19 cellular contexts compared by ENCODE assay signal in genomic region chrX:79147477-79147876, GRCh38. TPM values are rescaled to one million over a fixed set of nuclear protein-coding genes. Genes with fewer than 3 reads are reported as not detected.
DNase-seq lines count a peak whose midpoint lies in the region; ATAC-seq and TF ChIP-seq lines count a peak whose summit lies in the region.
"Had no signal": no experiment of that assay in that cellular context is flagged by ENCODE, and none has a peak within 500 bp of the region (broad histone marks: within the 10 kb centered on the region; RNA-seq: fewer than 3 reads in every experiment).

No MANE protein-coding gene starts in this region.

- peaks cover 23% of the 10 kb centered on the region for H3K4me1 Mint-ChIP-seq in activated CD8-positive, alpha-beta T cell treated with anti-CD3 and anti-CD28 coated beads for 36 hours (ENCODE audit: low read depth)
- H3K4me1 Mint-ChIP-seq in natural killer cell treated with Interleukin-12 subunit alpha and Interleukin-12 subunit beta and Interleukin-15 and Interleukin-18, amount 100 ng/mL, for 72 hours (ENCODE audit: low read depth in 2 of 2): peaks cover 37 to 46% of the 10 kb centered on the region in 2 donors
- H3K4me1 Mint-ChIP-seq: H9 had no signal

- H3K27ac ChIP-seq in right cardiac atrium (ENCODE audit: low read length): no peak overlapping the region
- H3K27ac ChIP-seq: 22Rv1, psoas muscle, tibial artery had no signal

- peak; percentile 50 to 57 for ATAC-seq in activated CD4-positive, CD25-positive, alpha-beta regulatory T cell treated with anti-CD3 and anti-CD28 coated beads, Interleukin-2, amount 50 U/mL, for 24 hours
- peak; percentile 34 for ATAC-seq in HG02759 (IDR thresholded peaks at IDR 0.05; ENCODE audit: unreplicated experiment)
- ATAC-seq in activated CD8-positive, alpha-beta T cell treated with anti-CD3 and anti-CD28 coated beads for 36 hours: peak; percentile 48
- peak; percentile 69 to 71 for ATAC-seq in natural killer cell treated with Interleukin-12 subunit alpha and Interleukin-12 subunit beta and Interleukin-15 and Interleukin-18, amount 100 ng/mL, for 72 hours
- ATAC-seq in right cardiac atrium: no peak
- no peak for ATAC-seq in HG03571 (IDR thresholded peaks at IDR 0.05; ENCODE audit: unreplicated experiment)
- ATAC-seq: K562, left colon, psoas muscle had no signal

- H3K27me3 Mint-ChIP-seq in activated CD8-positive, alpha-beta T cell treated with anti-CD3 and anti-CD28 coated beads for 36 hours: no peaks in the 10 kb centered on the region
- peaks cover 0 to 2% of the 10 kb centered on the region in 2 donors for H3K27me3 Mint-ChIP-seq in natural killer cell treated with Interleukin-12 subunit alpha and Interleukin-12 subunit beta and Interleukin-15 and Interleukin-18, amount 100 ng/mL, for 72 hours

- no peaks in the 10 kb centered on the region for H3K4me1 ChIP-seq in right cardiac atrium (ENCODE audit: control insufficient read depth, insufficient read depth, low read length)
- H3K4me1 ChIP-seq: psoas muscle, tibial artery had no signal

- no peak for DNase-seq in activated CD4-positive, CD25-positive, alpha-beta regulatory T cell (lab: John Stamatoyannopoulos, UW)
- DNase-seq in activated CD8-positive, alpha-beta T cell treated with anti-CD3 and anti-CD28 coated beads for 36 hours: no peak
- DNase-seq in natural killer cell treated with Interleukin-12 subunit alpha and Interleukin-12 subunit beta and Interleukin-15 and Interleukin-18, amount 100 ng/mL, for 72 hours (ENCODE audit: low spot score): no peak
- DNase-seq in right cardiac atrium (no peak), NCI-H1694 treated with DMSO at 0.1 percent for 48 hours (lab: John Stamatoyannopoulos, UW) (no peak)
- DNase-seq: H9, hypothalamus, left colon, NCI-H1417 treated with DMSO at 0.1 percent for 48 hours, NCI-H524, psoas muscle, tibial artery had no signal

- POLR2A ChIA-PET in activated CD8-positive, alpha-beta T cell treated with anti-CD3 and anti-CD28 coated beads for 36 hours (lab: Charles Lee): interaction anchor here (1.3 to 1.7 kb wide), 2 partner anchors 10 to 25 kb away, joined by 5 to 6 read pairs; no protein-coding TSS in a partner anchor

- H3K9me3 ChIP-seq in right cardiac atrium (ENCODE audit: control insufficient read depth, low read length): no peaks in the 10 kb centered on the region
- H3K9me3 ChIP-seq: psoas muscle, tibial artery had no signal

- no peak for TF ChIP-seq CTCF in activated CD8-positive, alpha-beta T cell treated with anti-CD3 and anti-CD28 coated beads for 36 hours (IDR thresholded peaks at IDR 0.05)

- H3K4me3 ChIP-seq in right cardiac atrium (ENCODE audit: low read length): no peak overlapping the region
- H3K4me3 ChIP-seq: K562, psoas muscle, tibial artery had no signal

- intact Hi-C loops in activated CD8-positive, alpha-beta T cell treated with anti-CD3 and anti-CD28 coated beads for 36 hours (cut with micrococcal nuclease): loop anchor here (2.0 to 5.0 kb wide), 4 partner anchors 13 to 200 kb away; partner anchors contain the start of gene P2RY10
- intact Hi-C loops in right cardiac atrium (cut with DNase I): no loop called here

- H3K27ac Mint-ChIP-seq in activated CD8-positive, alpha-beta T cell treated with anti-CD3 and anti-CD28 coated beads for 36 hours: peak overlapping the region; percentile 89
- H3K27ac Mint-ChIP-seq in natural killer cell treated with Interleukin-12 subunit alpha and Interleukin-12 subunit beta and Interleukin-15 and Interleukin-18, amount 100 ng/mL, for 72 hours: peak overlapping the region; percentile 87 to 96
- H3K27ac Mint-ChIP-seq: H9 had no signal

- WGBS in right cardiac atrium: 70% methylated on average over 2 of the region's 2 CpGs

- CTCF ChIA-PET in activated CD8-positive, alpha-beta T cell treated with anti-CD3 and anti-CD28 coated beads for 36 hours (lab: Charles Lee): no interaction called here

- peaks cover 26% of the 10 kb centered on the region for H3K36me3 Mint-ChIP-seq in activated CD8-positive, alpha-beta T cell treated with anti-CD3 and anti-CD28 coated beads for 36 hours (ENCODE audit: low read depth)
- peaks cover 7% of the 10 kb centered on the region for H3K36me3 Mint-ChIP-seq in natural killer cell treated with Interleukin-12 subunit alpha and Interleukin-12 subunit beta and Interleukin-15 and Interleukin-18, amount 100 ng/mL, for 72 hours

- H3K9me3 Mint-ChIP-seq in activated CD8-positive, alpha-beta T cell treated with anti-CD3 and anti-CD28 coated beads for 36 hours: no peaks in the 10 kb centered on the region
- H3K9me3 Mint-ChIP-seq in natural killer cell treated with Interleukin-12 subunit alpha and Interleukin-12 subunit beta and Interleukin-15 and Interleukin-18, amount 100 ng/mL, for 72 hours: no peaks in the 10 kb centered on the region

- no peaks in the 10 kb centered on the region for H3K27me3 ChIP-seq in right cardiac atrium (ENCODE audit: control insufficient read depth, insufficient read depth)
- H3K27me3 ChIP-seq: tibial artery had no signal

- peak overlapping the region; percentile 96 for H3K4me3 Mint-ChIP-seq in activated CD8-positive, alpha-beta T cell treated with anti-CD3 and anti-CD28 coated beads for 36 hours
- H3K4me3 Mint-ChIP-seq in natural killer cell treated with Interleukin-12 subunit alpha and Interleukin-12 subunit beta and Interleukin-15 and Interleukin-18, amount 100 ng/mL, for 72 hours: peak overlapping the region; percentile 97
- H3K4me3 Mint-ChIP-seq: H9 had no signal

RNA-seq across cellular contexts. Expression of gene GPR174, which starts 3.0 kb away (rescaled TPM):
- total RNA-seq in activated CD8-positive, alpha-beta T cell treated with anti-CD3 and anti-CD28 coated beads for 36 hours: 10 to 100 TPM; 23.4 to 23.9 TPM
- total RNA-seq in natural killer cell treated with Interleukin-12 subunit alpha and Interleukin-12 subunit beta and Interleukin-15 and Interleukin-18, amount 100 ng/mL, for 72 hours: 10 to 100 TPM; 45.4 to 62.2 TPM
- under 1 TPM; 0.11 to 0.43 (median 0.22) TPM for total RNA-seq in right cardiac atrium
- polyA plus RNA-seq in right cardiac atrium: 0.05 TPM
- total RNA-seq: bronchial epithelial cell, H9, myocyte had no signal

Comparison
In these comparisons a context has a peak if more than half of its experiments do, and no peak if none do; other contexts are left out.
1. ATAC-seq: peak in activated CD4-positive, CD25-positive, alpha-beta regulatory T cell treated with anti-CD3 and anti-CD28 coated beads, Interleukin-2, amount 50 U/mL, for 24 hours (2 of 2), HG02759 (single experiment), activated CD8-positive, alpha-beta T cell treated with anti-CD3 and anti-CD28 coated beads for 36 hours (single experiment) and natural killer cell treated with Interleukin-12 subunit alpha and Interleukin-12 subunit beta and Interleukin-15 and Interleukin-18, amount 100 ng/mL, for 72 hours (2 of 2); none in right cardiac atrium (0 of 2) and HG03571 (single experiment).
2. RNA of gene GPR174, which starts 3.0 kb away (total RNA-seq): 45.4 to 62.2 TPM in natural killer cell treated with Interleukin-12 subunit alpha and Interleukin-12 subunit beta and Interleukin-15 and Interleukin-18, amount 100 ng/mL, for 72 hours and 23.4 to 23.9 TPM in activated CD8-positive, alpha-beta T cell treated with anti-CD3 and anti-CD28 coated beads for 36 hours; 0.11 to 0.43 TPM in right cardiac atrium; every median in the first group is over 10 times any median in the second.